ENCODE assay signal across 19 cellular contexts in the genomic region with DNA sequence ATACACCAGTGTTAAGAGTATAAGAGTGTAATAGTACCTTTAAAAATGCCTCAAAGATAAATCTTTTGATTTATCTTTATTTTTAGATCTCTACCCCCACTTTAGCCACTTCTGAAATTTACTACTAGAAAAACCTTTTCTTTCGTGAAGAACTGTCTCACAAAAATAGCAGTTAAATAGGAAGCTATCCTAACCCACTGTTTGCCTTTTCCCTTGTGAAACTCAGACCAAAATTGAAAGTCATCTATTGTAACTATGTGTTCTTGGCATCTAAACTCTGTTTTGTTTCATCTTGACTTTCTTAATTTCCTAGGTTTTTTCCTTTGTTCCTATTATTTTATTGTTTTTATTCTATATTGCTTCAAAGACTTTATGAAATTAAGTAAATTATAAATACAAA. TPM values are rescaled to one million over a fixed set of nuclear protein-coding genes. Genes with fewer than 3 reads are reported as not detected.
"Had no signal": no experiment of that assay in that cellular context is flagged by ENCODE, and none has a peak within 500 bp of the region (broad histone marks: within the 10 kb centered on the region; RNA-seq: fewer than 3 reads in every experiment).

No MANE protein-coding gene starts in this region.

- H3K27ac Mint-ChIP-seq: activated naive CD8-positive, alpha-beta T cell treated with anti-CD3 and anti-CD28 coated beads, Interleukin-2, amount 10 ng/mL, durations not matched to agents 7 days and 5 days; activated T-helper 1 cell treated with anti-CD3 and anti-CD28 coated beads, Interleukin-12 subunit alpha, Interleukin-12 subunit beta, Interleukin-2, Interleukin-4 antibody, amounts not matched to agents 30 ng/mL and 10 ng/mL and 1 ng/mL, durations not matched to agents 14 hours and 24 hours and 36 hours; endodermal cell; nephron; progenitor cell of endocrine pancreas; stimulated activated naive CD8-positive, alpha-beta T cell treated with anti-CD3 and anti-CD28 coated beads, Interleukin-15, Interleukin-2, amounts not matched to agents 100 ng/mL and 50 ng/mL, for 24 hours had no signal

- H3K4me3 Mint-ChIP-seq: activated naive CD8-positive, alpha-beta T cell treated with anti-CD3 and anti-CD28 coated beads, Interleukin-2, amount 10 ng/mL, durations not matched to agents 7 days and 5 days; activated T-helper 1 cell treated with anti-CD3 and anti-CD28 coated beads, Interleukin-12 subunit alpha, Interleukin-12 subunit beta, Interleukin-2, Interleukin-4 antibody, amounts not matched to agents 30 ng/mL and 10 ng/mL and 1 ng/mL, durations not matched to agents 14 hours and 24 hours and 36 hours; endodermal cell; nephron; stimulated activated naive CD8-positive, alpha-beta T cell treated with anti-CD3 and anti-CD28 coated beads, Interleukin-15, Interleukin-2, amounts not matched to agents 100 ng/mL and 50 ng/mL, for 24 hours had no signal

- ATAC-seq: activated CD4-positive, CD25-positive, alpha-beta regulatory T cell treated with anti-CD3 and anti-CD28 coated beads, Interleukin-2, amount 50 U/mL, for 24 hours had no signal

- H3K27ac ChIP-seq: brain microvascular endothelial cell, right atrium auricular region, suprapubic skin, upper lobe of right lung had no signal

- H3K4me3 ChIP-seq: right atrium auricular region, suprapubic skin, upper lobe of right lung had no signal

- H3K27me3 Mint-ChIP-seq: progenitor cell of endocrine pancreas had no signal

- H3K27me3 ChIP-seq: brain microvascular endothelial cell, right atrium auricular region, suprapubic skin, upper lobe of right lung had no signal

- DNase-seq: activated CD4-positive, alpha-beta T cell treated with anti-CD3 and anti-CD28 coated beads, Interleukin-2, amount 50 U/mL, for 1 hour; activated naive CD4-positive, alpha-beta T cell; activated naive CD8-positive, alpha-beta T cell treated with anti-CD3 and anti-CD28 coated beads, Interleukin-2, amount 10 ng/mL, durations not matched to agents 7 days and 5 days; brain microvascular endothelial cell; endodermal cell; hippocampal formation; kidney glomerular epithelial cell; occipital lobe; stimulated activated CD4-positive, alpha-beta T cell treated with anti-CD3 and anti-CD28 coated beads, Interleukin-4, amount 100 ng/mL, for 24 hours; upper lobe of right lung had no signal

- H3K36me3 Mint-ChIP-seq: activated naive CD8-positive, alpha-beta T cell treated with anti-CD3 and anti-CD28 coated beads, Interleukin-2, amount 10 ng/mL, durations not matched to agents 7 days and 5 days had no signal

- H3K9me3 Mint-ChIP-seq: activated naive CD8-positive, alpha-beta T cell treated with anti-CD3 and anti-CD28 coated beads, Interleukin-2, amount 10 ng/mL, durations not matched to agents 7 days and 5 days; activated T-helper 1 cell treated with anti-CD3 and anti-CD28 coated beads, Interleukin-12 subunit alpha, Interleukin-12 subunit beta, Interleukin-2, Interleukin-4 antibody, amounts not matched to agents 30 ng/mL and 10 ng/mL and 1 ng/mL, durations not matched to agents 14 hours and 24 hours and 36 hours; nephron; stimulated activated naive CD8-positive, alpha-beta T cell treated with anti-CD3 and anti-CD28 coated beads, Interleukin-15, Interleukin-2, amounts not matched to agents 100 ng/mL and 50 ng/mL, for 24 hours had no signal

- H3K36me3 ChIP-seq: brain microvascular endothelial cell, right atrium auricular region, suprapubic skin, upper lobe of right lung had no signal

- H3K4me1 Mint-ChIP-seq: activated naive CD8-positive, alpha-beta T cell treated with anti-CD3 and anti-CD28 coated beads, Interleukin-2, amount 10 ng/mL, durations not matched to agents 7 days and 5 days; nephron had no signal

- H3K4me1 ChIP-seq: right atrium auricular region, suprapubic skin, upper lobe of right lung had no signal

- H3K9me3 ChIP-seq: right atrium auricular region, suprapubic skin, upper lobe of right lung had no signal

RNA-seq across cellular contexts. Expression of gene TMEM144, which starts 7.8 kb away (rescaled TPM):
- total RNA-seq: activated CD8-positive, alpha-beta memory T cell treated with anti-CD3 and anti-CD28 coated beads for 36 hours; activated T-helper 1 cell treated with anti-CD3 and anti-CD28 coated beads, Interleukin-12 subunit alpha, Interleukin-12 subunit beta, Interleukin-2, Interleukin-4 antibody, amounts not matched to agents 30 ng/mL and 10 ng/mL and 1 ng/mL, durations not matched to agents 14 hours and 24 hours and 36 hours had no signal

RNA-seq across cellular contexts. Expression of gene GASK1B, which starts 29.6 kb away (rescaled TPM):
- total RNA-seq: activated CD8-positive, alpha-beta memory T cell treated with anti-CD3 and anti-CD28 coated beads for 36 hours; activated T-helper 1 cell treated with anti-CD3 and anti-CD28 coated beads, Interleukin-12 subunit alpha, Interleukin-12 subunit beta, Interleukin-2, Interleukin-4 antibody, amounts not matched to agents 30 ng/mL and 10 ng/mL and 1 ng/mL, durations not matched to agents 14 hours and 24 hours and 36 hours; T-helper 2 cell treated with Interferon-gamma antibody and Interleukin-4, amounts not matched to agents 100 ng/mL and 5 ng/mL, for 36 hours had no signal
